In the genomic region with DNA sequence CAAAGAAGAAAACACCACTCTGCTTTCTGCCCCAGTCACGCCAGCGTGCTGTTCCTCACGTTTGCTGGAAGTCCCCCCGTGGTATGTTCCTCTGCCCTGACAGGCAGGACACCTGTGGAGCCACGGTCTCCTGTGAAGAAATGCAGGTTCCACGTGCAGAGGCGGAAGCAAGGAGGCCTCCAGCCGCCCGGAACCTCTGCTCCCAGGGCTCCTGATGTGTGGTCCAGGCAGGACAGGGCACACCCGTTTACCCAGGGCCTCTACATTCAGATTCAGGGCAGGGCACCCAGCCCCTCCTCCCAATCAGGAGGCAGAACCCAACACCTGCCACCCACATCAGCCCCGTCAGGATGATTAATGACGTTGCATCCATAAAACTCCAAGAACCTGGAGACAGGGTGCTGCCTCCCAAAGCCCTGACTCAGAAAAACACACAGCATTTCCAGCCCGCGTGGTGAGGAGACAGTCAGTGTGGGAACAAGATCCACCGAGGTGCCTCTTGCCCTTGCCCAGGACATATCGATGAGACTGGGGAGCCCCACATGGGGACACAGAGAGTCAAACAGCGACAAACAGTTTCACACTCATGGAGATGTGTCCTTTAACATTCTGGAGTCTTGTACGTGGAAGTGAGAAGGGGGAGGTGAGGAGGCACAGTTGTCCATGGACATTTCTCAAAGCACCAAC, we compare ENCODE assay signal across 1 cellular context.
TF ChIP-seq lines count a peak whose summit lies in the region.

No MANE protein-coding gene starts in this region.

TF ChIP-seq in IMR-90, 13 proteins besides CTCF, POLR2A, EP300 and RAD21:
- TF ChIP-seq FOS (IDR thresholded peaks at IDR 0.05; ENCODE audit: low read depth, low read length) (no peak), MAFK (IDR thresholded peaks at IDR 0.05; ENCODE audit: low read depth, low read length) (no peak), CEBPB (IDR thresholded peaks at IDR 0.05; ENCODE audit: low read depth, low read length) (no peak), RFX5 (IDR thresholded peaks at IDR 0.05; ENCODE audit: low read depth, low read length) (no peak), MXI1 (IDR thresholded peaks at IDR 0.05; ENCODE audit: borderline replicate concordance, low read depth, low read length) (no peak), BHLHE40 (IDR thresholded peaks at IDR 0.05; ENCODE audit: low read depth, low read length) (no peak), CHD1 (IDR thresholded peaks at IDR 0.05; ENCODE audit: low read depth, low read length) (no peak), SMC3 (IDR thresholded peaks at IDR 0.05; ENCODE audit: low read depth, low read length) (no peak), MAZ (IDR thresholded peaks at IDR 0.05; ENCODE audit: borderline replicate concordance, low read depth, low read length) (no peak), RCOR1 (IDR thresholded peaks at IDR 0.05; ENCODE audit: insufficient replicate concordance, low read length) (no peak), NFE2L2 (IDR thresholded peaks at IDR 0.05; ENCODE audit: low read depth, low read length) (no peak)
- TF ChIP-seq, protein P1, sequence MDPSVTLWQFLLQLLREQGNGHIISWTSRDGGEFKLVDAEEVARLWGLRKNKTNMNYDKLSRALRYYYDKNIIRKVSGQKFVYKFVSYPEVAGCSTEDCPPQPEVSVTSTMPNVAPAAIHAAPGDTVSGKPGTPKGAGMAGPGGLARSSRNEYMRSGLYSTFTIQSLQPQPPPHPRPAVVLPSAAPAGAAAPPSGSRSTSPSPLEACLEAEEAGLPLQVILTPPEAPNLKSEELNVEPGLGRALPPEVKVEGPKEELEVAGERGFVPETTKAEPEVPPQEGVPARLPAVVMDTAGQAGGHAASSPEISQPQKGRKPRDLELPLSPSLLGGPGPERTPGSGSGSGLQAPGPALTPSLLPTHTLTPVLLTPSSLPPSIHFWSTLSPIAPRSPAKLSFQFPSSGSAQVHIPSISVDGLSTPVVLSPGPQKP (IDR thresholded peaks at IDR 0.05; ENCODE audit: borderline replicate concordance, low read depth, low read length): no peak
- TF ChIP-seq, protein P2, sequence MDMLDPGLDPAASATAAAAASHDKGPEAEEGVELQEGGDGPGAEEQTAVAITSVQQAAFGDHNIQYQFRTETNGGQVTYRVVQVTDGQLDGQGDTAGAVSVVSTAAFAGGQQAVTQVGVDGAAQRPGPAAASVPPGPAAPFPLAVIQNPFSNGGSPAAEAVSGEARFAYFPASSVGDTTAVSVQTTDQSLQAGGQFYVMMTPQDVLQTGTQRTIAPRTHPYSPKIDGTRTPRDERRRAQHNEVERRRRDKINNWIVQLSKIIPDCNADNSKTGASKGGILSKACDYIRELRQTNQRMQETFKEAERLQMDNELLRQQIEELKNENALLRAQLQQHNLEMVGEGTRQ (IDR thresholded peaks at IDR 0.05; ENCODE audit: low read depth, low read length): no peak
